1 cellular context compared by ENCODE assay signal in the genomic region with DNA sequence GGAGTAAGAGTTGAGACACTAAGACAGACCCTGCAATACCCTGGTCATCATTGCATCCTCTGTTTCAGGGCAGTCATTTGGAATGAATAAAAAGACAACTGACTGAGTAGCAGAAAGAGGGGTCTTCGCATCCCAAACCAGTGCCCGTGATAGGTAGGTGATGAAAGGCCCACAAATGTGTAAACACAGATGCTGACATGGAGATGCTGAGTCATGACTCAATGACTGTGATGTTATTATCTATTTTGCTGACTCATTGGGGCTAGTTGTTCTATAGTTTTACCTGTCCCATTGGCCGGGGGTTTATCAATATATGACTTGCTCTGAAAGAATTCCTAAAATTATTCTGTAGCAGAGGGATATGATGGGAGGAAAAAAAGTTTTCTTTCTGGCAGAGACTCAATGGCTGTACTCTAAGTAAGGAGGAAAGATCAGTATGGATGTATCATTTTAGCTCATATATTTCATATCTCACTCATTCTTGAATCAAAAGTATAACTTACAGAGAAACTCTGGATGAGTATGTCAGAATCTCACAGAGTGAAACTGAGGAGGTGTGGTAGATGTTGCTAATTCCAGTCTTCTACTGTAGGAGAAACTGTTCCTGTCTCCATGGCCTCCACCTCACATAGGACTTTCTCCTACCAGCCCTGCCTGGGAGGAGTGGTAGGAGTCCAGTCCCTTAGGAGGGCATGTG.
TF ChIP-seq lines count a peak whose summit lies in the region.

No MANE protein-coding gene starts in this region.

TF ChIP-seq in K562, 482 proteins besides CTCF, POLR2A, EP300 and RAD21 (continued from another document and continues in another):
- TF ChIP-seq, protein P1, sequence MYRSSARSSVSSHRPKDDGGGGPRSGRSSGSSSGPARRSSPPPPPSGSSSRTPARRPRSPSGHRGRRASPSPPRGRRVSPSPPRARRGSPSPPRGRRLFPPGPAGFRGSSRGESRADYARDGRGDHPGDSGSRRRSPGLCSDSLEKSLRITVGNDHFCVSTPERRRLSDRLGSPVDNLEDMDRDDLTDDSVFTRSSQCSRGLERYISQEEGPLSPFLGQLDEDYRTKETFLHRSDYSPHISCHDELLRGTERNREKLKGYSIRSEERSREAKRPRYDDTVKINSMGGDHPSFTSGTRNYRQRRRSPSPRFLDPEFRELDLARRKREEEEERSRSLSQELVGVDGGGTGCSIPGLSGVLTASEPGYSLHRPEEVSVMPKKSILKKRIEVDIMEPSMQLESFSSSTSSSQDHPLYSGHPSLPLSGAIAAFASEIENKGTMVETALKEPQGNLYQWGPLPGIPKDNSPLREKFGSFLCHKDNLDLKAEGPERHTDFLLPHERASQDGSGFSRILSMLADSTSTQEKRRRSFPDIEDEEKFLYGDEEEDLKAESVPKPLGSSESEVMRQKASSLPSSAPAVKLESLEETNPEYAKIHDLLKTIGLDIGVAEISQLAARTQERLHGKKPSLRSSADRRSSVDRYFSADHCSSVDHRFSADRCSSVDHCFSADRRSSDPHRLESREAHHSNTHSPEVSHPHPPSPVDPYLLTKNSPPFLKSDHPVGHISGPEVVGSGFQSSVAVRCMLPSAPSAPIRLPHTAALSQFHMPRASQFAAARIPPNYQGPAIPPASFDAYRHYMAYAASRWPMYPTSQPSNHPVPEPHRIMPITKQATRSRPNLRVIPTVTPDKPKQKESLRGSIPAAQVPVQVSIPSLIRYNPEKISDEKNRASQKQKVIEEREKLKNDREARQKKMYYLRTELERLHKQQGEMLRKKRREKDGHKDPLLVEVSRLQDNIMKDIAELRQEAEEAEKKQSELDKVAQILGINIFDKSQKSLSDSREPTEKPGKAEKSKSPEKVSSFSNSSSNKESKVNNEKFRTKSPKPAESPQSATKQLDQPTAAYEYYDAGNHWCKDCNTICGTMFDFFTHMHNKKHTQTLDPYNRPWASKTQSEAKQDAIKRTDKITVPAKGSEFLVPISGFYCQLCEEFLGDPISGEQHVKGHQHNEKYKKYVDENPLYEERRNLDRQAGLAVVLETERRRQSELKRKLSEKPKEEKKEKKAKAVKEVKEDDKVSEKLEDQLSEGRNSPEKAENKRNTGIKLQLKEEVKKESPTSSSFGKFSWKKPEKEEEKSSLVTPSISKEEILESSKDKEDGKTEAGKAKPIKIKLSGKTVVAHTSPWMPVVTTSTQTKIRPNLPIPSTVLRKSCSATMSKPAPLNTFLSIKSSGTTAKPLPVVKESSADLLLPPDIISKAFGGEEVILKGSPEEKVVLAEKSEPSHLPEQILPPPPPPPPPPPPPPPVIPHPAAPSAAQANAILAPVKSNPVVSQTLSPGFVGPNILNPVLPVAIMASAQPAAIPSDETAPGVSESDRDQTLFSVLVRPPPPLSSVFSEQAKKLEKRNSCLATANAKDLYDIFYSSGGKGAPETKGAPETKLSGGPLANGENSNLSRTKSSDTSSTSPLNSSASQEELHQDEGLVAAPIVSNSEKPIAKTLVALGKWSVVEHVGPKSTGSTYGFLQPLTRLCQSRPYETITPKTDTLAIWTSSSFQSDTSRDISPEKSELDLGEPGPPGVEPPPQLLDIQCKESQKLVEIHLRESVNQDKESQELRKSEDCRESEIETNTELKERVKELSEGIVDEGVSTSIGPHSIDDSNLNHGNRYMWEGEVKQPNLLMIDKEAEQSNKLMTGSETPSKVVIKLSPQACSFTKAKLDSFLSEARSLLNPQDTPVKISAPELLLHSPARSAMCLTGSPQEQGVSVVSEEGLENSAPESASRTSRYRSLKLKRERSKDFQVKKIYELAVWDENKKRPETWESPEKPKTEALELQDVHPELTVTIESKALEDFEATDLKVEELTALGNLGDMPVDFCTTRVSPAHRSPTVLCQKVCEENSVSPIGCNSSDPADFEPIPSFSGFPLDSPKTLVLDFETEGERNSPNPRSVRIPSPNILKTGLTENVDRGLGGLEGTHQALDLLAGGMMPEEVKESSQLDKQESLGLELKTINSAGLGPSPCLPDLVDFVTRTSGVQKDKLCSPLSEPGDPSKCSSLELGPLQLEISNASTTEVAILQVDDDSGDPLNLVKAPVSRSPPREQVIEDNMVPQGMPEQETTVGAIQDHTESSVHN (IDR thresholded peaks at IDR 0.05; ENCODE audit: borderline replicate concordance in 1 of 2, low read depth in 1 of 2), result peak in 1 of 2 experiments; percentile 56; a peak in 1 of 4 replicates
- TF ChIP-seq, protein P2, sequence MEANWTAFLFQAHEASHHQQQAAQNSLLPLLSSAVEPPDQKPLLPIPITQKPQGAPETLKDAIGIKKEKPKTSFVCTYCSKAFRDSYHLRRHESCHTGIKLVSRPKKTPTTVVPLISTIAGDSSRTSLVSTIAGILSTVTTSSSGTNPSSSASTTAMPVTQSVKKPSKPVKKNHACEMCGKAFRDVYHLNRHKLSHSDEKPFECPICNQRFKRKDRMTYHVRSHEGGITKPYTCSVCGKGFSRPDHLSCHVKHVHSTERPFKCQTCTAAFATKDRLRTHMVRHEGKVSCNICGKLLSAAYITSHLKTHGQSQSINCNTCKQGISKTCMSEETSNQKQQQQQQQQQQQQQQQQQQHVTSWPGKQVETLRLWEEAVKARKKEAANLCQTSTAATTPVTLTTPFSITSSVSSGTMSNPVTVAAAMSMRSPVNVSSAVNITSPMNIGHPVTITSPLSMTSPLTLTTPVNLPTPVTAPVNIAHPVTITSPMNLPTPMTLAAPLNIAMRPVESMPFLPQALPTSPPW (CRISPR knock-in tag; IDR thresholded peaks at IDR 0.05), result no peak
- TF ChIP-seq TAL1 (IDR thresholded peaks at IDR 0.05) (0 out of 2 replicates have a peak, but pooled peaks have one; percentile 15), ARID1B (IDR thresholded peaks at IDR 0.05) (peak; percentile 82), ZC3H8 (IDR thresholded peaks at IDR 0.05) (no peak), ZNF282 (CRISPR knock-in tag; IDR thresholded peaks at IDR 0.05) (no peak), TRIM24 (IDR thresholded peaks at IDR 0.05) (peak; percentile 80 to 88), YBX1 (IDR thresholded peaks at IDR 0.05) (no peak), ATF7 (IDR thresholded peaks at IDR 0.05) (peak; percentile 59), FOXJ2 (tag; IDR thresholded peaks at IDR 0.05) (peak; percentile 83), ZSCAN32 (CRISPR knock-in tag; IDR thresholded peaks at IDR 0.05) (no peak), PURB (CRISPR knock-in tag; IDR thresholded peaks at IDR 0.05; ENCODE audit: low read depth) (no peak), NFE2 (IDR thresholded peaks at IDR 0.05; ENCODE audit: low read depth) (peak; percentile 98), NCOA2 (IDR thresholded peaks at IDR 0.05; ENCODE audit: partially characterized antibody in 2 of 2) (no peak), JUNB (CRISPR knock-in tag; conservative IDR thresholded peaks at IDR 0.05) (peak; percentile 56; the same call in 1 of the 2 replicates), CTBP1 (IDR thresholded peaks at IDR 0.05; ENCODE audit: borderline replicate concordance) (peak; percentile 34; the same call in 1 of the 2 replicates), C11orf30 (IDR thresholded peaks at IDR 0.05; ENCODE audit: low read depth) (peak; percentile 100), FOS (IDR thresholded peaks at IDR 0.05; ENCODE audit: extremely low read depth, insufficient read length) (peak; percentile 21), SOX6 (IDR thresholded peaks at IDR 0.05) (0 out of 2 replicates have a peak, but pooled peaks have one; percentile 14), RCOR1 (IDR thresholded peaks at IDR 0.05; ENCODE audit: borderline replicate concordance in 1 of 2, low read depth in 2 of 2, low read length in 2 of 2) (peak in 1 of 2 experiments; percentile 78; a peak in 1 of 4 replicates), ZC3H4 (CRISPR knock-in tag; IDR thresholded peaks at IDR 0.05; ENCODE audit: borderline replicate concordance) (no peak), ZNF24 (IDR thresholded peaks at IDR 0.05) (no peak; the same call in 1 of the 2 replicates), JUND (IDR thresholded peaks at IDR 0.05; ENCODE audit: borderline replicate concordance, low read depth, low read length) (peak; percentile 81; the same call in 1 of the 2 replicates), JUND (tag; IDR thresholded peaks at IDR 0.05; ENCODE audit: borderline replicate concordance, low read depth, low read length) (peak; percentile 88), MAFG (tag; conservative IDR thresholded peaks at IDR 0.05) (peak; percentile 99), JUN (IDR thresholded peaks at IDR 0.05; ENCODE audit: borderline replicate concordance, low read depth, low read length) (peak; percentile 68; the same call in 1 of the 2 replicates), JUN (CRISPR knock-in tag; IDR thresholded peaks at IDR 0.05; ENCODE audit: borderline replicate concordance) (no peak), CEBPG (CRISPR knock-in tag; IDR thresholded peaks at IDR 0.05) (no peak), CEBPG (tag; conservative IDR thresholded peaks at IDR 0.05 in 1 of 2, IDR thresholded peaks at IDR 0.05 in 1 of 2) (peak; percentile 6 to 31; a peak in 1 of 4 replicates), SMAD4 (CRISPR knock-in tag; conservative IDR thresholded peaks at IDR 0.05) (no peak), BACH1 (tag; IDR thresholded peaks at IDR 0.05) (peak; percentile 99), FOXA3 (CRISPR knock-in tag; conservative IDR thresholded peaks at IDR 0.05 in 1 of 2, IDR thresholded peaks at IDR 0.05 in 1 of 2) (peak; percentile 76 to 85), FOXK2 (conservative IDR thresholded peaks at IDR 0.05 in 1 of 2, IDR thresholded peaks at IDR 0.05 in 1 of 2; ENCODE audit: low read depth in 2 of 2) (peak; percentile 68 to 71; a peak in 3 of 4 replicates), MEIS2 (IDR thresholded peaks at IDR 0.05; ENCODE audit: partially characterized antibody) (peak; percentile 86), CBFA2T3 (IDR thresholded peaks at IDR 0.05) (peak; percentile 48), SMARCE1 (IDR thresholded peaks at IDR 0.05) (peak; percentile 67; the same call in 1 of the 2 replicates), MCM7 (IDR thresholded peaks at IDR 0.05) (no peak), SMARCC2 (IDR thresholded peaks at IDR 0.05; ENCODE audit: low read depth) (peak; percentile 81), MYBL2 (IDR thresholded peaks at IDR 0.05; ENCODE audit: low read depth) (no peak), MYBL2 (CRISPR knock-in tag; IDR thresholded peaks at IDR 0.05; ENCODE audit: borderline replicate concordance) (no peak), NFE2L1 (tag; IDR thresholded peaks at IDR 0.05; ENCODE audit: borderline replicate concordance, low read depth) (peak; percentile 97), DPF2 (IDR thresholded peaks at IDR 0.05) (peak; percentile 87), CBX3 (IDR thresholded peaks at IDR 0.05; ENCODE audit: borderline replicate concordance in 1 of 2, low read length in 2 of 2) (no peak), HDAC2 (IDR thresholded peaks at IDR 0.05) (peak; percentile 47; the same call in 1 of the 2 replicates), ZNF589 (CRISPR knock-in tag; IDR thresholded peaks at IDR 0.05; ENCODE audit: low read depth) (no peak), TCFL5 (CRISPR knock-in tag; conservative IDR thresholded peaks at IDR 0.05) (no peak), ZNF124 (CRISPR knock-in tag; IDR thresholded peaks at IDR 0.05) (no peak), ZNF239 (CRISPR knock-in tag; IDR thresholded peaks at IDR 0.05) (no peak), MAFK (IDR thresholded peaks at IDR 0.05; ENCODE audit: low read length) (peak; percentile 97), NFIC (IDR thresholded peaks at IDR 0.05) (no peak)
- TF ChIP-seq, protein P3, sequence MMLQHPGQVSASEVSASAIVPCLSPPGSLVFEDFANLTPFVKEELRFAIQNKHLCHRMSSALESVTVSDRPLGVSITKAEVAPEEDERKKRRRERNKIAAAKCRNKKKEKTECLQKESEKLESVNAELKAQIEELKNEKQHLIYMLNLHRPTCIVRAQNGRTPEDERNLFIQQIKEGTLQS (IDR thresholded peaks at IDR 0.05), result peak; percentile 89
- TF ChIP-seq, protein P3 (CRISPR knock-in tag; conservative IDR thresholded peaks at IDR 0.05), result no peak
- TF ChIP-seq, protein P4, sequence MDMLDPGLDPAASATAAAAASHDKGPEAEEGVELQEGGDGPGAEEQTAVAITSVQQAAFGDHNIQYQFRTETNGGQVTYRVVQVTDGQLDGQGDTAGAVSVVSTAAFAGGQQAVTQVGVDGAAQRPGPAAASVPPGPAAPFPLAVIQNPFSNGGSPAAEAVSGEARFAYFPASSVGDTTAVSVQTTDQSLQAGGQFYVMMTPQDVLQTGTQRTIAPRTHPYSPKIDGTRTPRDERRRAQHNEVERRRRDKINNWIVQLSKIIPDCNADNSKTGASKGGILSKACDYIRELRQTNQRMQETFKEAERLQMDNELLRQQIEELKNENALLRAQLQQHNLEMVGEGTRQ (CRISPR knock-in tag; IDR thresholded peaks at IDR 0.05), result no peak
- TF ChIP-seq, protein P5, sequence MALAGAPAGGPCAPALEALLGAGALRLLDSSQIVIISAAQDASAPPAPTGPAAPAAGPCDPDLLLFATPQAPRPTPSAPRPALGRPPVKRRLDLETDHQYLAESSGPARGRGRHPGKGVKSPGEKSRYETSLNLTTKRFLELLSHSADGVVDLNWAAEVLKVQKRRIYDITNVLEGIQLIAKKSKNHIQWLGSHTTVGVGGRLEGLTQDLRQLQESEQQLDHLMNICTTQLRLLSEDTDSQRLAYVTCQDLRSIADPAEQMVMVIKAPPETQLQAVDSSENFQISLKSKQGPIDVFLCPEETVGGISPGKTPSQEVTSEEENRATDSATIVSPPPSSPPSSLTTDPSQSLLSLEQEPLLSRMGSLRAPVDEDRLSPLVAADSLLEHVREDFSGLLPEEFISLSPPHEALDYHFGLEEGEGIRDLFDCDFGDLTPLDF (CRISPR knock-in tag; IDR thresholded peaks at IDR 0.05), result no peak
- TF ChIP-seq, protein P6, sequence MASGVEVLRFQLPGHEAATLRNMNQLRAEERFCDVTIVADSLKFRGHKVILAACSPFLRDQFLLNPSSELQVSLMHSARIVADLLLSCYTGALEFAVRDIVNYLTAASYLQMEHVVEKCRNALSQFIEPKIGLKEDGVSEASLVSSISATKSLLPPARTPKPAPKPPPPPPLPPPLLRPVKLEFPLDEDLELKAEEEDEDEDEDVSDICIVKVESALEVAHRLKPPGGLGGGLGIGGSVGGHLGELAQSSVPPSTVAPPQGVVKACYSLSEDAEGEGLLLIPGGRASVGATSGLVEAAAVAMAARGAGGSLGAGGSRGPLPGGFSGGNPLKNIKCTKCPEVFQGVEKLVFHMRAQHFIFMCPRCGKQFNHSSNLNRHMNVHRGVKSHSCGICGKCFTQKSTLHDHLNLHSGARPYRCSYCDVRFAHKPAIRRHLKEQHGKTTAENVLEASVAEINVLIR (CRISPR knock-in tag; IDR thresholded peaks at IDR 0.05), result no peak
- TF ChIP-seq, protein P7, sequence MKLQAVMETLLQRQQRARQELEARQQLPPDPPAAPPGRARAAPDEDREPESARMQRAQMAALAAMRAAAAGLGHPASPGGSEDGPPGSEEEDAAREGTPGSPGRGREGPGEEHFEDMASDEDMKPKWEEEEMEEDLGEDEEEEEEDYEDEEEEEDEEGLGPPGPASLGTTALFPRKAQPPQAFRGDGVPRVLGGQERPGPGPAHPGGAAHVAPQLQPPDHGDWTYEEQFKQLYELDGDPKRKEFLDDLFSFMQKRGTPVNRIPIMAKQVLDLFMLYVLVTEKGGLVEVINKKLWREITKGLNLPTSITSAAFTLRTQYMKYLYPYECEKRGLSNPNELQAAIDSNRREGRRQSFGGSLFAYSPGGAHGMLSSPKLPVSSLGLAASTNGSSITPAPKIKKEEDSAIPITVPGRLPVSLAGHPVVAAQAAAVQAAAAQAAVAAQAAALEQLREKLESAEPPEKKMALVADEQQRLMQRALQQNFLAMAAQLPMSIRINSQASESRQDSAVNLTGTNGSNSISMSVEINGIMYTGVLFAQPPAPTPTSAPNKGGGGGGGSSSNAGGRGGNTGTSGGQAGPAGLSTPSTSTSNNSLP (IDR thresholded peaks at IDR 0.05; ENCODE audit: borderline replicate concordance, low read depth, low read length), result 0 out of 2 replicates have a peak, but pooled peaks have one; percentile 14
